Comparison of ENCODE assay signal across 8 cellular contexts in genomic region chr2:46471-47345, GRCh38. TPM values are rescaled to one million over a fixed set of nuclear protein-coding genes. Genes with fewer than 3 reads are reported as not detected.
DNase-seq lines count a peak whose midpoint lies in the region; ATAC-seq and TF ChIP-seq lines count a peak whose summit lies in the region.

Gene FAM110C, minus strand, starts transcription at chr2:46505. Its CDS starts 120 bp downstream, at chr2:46385.

- H3K9me3 Mint-ChIP-seq in CD4-positive, CD25-positive, alpha-beta regulatory T cell, result peaks cover 0 to 1% (median 0%) of the 10 kb centered on the region in 7 donors
- H3K9me3 Mint-ChIP-seq in activated naive CD4-positive, alpha-beta T cell treated with anti-CD3 and anti-CD28 coated beads, Interleukin-2, amount 50 U/mL, for 24 hours, result no peaks in the 10 kb centered on the region
- no peaks in the 10 kb centered on the region for H3K9me3 Mint-ChIP-seq in progenitor cell of endocrine pancreas (ENCODE audit: low read depth)

- ATAC-seq in CD4-positive, CD25-positive, alpha-beta regulatory T cell (ENCODE audit: low read depth in 2 of 2), result peak; percentile 63
- ATAC-seq in HG02970 (IDR thresholded peaks at IDR 0.05; ENCODE audit: low FRiP score, unreplicated experiment), result no peak
- ATAC-seq in HG03520 (IDR thresholded peaks at IDR 0.05; ENCODE audit: unreplicated experiment), result no peak

- TF ChIP-seq CTCF in right atrium auricular region (IDR thresholded peaks at IDR 0.05) (no peak), progenitor cell of endocrine pancreas (IDR thresholded peaks at IDR 0.05; ENCODE audit: unreplicated experiment) (no peak)

- no peaks in the 10 kb centered on the region for H3K27me3 ChIP-seq in CD4-positive, CD25-positive, alpha-beta regulatory T cell (ENCODE audit: control insufficient read depth, insufficient read depth, low read length)
- peaks cover 0 to 3% of the 10 kb centered on the region in 2 donors for H3K27me3 ChIP-seq in right atrium auricular region

- peaks cover 47% of the 10 kb centered on the region for H3K27me3 Mint-ChIP-seq in CD4-positive, CD25-positive, alpha-beta regulatory T cell
- peaks cover 31% of the 10 kb centered on the region for H3K27me3 Mint-ChIP-seq in activated naive CD4-positive, alpha-beta T cell treated with anti-CD3 and anti-CD28 coated beads, Interleukin-2, amount 50 U/mL, for 24 hours
- peaks cover 50% of the 10 kb centered on the region for H3K27me3 Mint-ChIP-seq in progenitor cell of endocrine pancreas

- H3K4me3 ChIP-seq in CD4-positive, CD25-positive, alpha-beta regulatory T cell (ENCODE audit: low read depth, low read length), result peak within 1 kb of the TSS; percentile 58
- H3K4me3 ChIP-seq in right atrium auricular region, result peak within 1 kb of the TSS; percentile 59 to 61

- DNase-seq in CD4-positive, CD25-positive, alpha-beta regulatory T cell, result peak; percentile 47 to 53 (median 53)
- peak; percentile 69 for DNase-seq in NCI-H510A treated with DMSO at 0.1 percent for 48 hours (lab: John Stamatoyannopoulos, UW)
- peak; percentile 65 for DNase-seq in right atrium auricular region (ENCODE audit: low spot score)
- peak; percentile 48 for DNase-seq in progenitor cell of endocrine pancreas (ENCODE audit: low spot score, unreplicated experiment)
- no peak for DNase-seq in NCI-H1694 treated with DMSO at 0.1 percent for 48 hours (lab: John Stamatoyannopoulos, UW)

- H3K9me3 ChIP-seq in CD4-positive, CD25-positive, alpha-beta regulatory T cell (ENCODE audit: control insufficient read depth in 2 of 2, low read length in 2 of 2), result no peaks in the 10 kb centered on the region
- H3K9me3 ChIP-seq in right atrium auricular region, result no peaks in the 10 kb centered on the region

- H3K36me3 Mint-ChIP-seq in CD4-positive, CD25-positive, alpha-beta regulatory T cell, result no peaks in the 10 kb centered on the region
- H3K36me3 Mint-ChIP-seq in activated naive CD4-positive, alpha-beta T cell treated with anti-CD3 and anti-CD28 coated beads, Interleukin-2, amount 50 U/mL, for 24 hours, result no peaks in the 10 kb centered on the region
- peaks cover 3% of the 10 kb centered on the region for H3K36me3 Mint-ChIP-seq in progenitor cell of endocrine pancreas (ENCODE audit: insufficient read depth)

- H3K27ac Mint-ChIP-seq in CD4-positive, CD25-positive, alpha-beta regulatory T cell, result peak within 1 kb of the TSS; percentile 21 to 63 (median 24)
- no peak within 1 kb of the TSS for H3K27ac Mint-ChIP-seq in activated naive CD4-positive, alpha-beta T cell treated with anti-CD3 and anti-CD28 coated beads, Interleukin-2, amount 50 U/mL, for 24 hours
- H3K27ac Mint-ChIP-seq in progenitor cell of endocrine pancreas, result peak within 1 kb of the TSS; percentile 95

- no peaks in the 10 kb centered on the region for H3K36me3 ChIP-seq in CD4-positive, CD25-positive, alpha-beta regulatory T cell (ENCODE audit: control insufficient read depth, insufficient read depth, low read length)
- H3K36me3 ChIP-seq in right atrium auricular region, result no peaks in the 10 kb centered on the region

- peak within 1 kb of the TSS; percentile 87 to 98 (median 92) for H3K4me3 Mint-ChIP-seq in CD4-positive, CD25-positive, alpha-beta regulatory T cell
- peak within 1 kb of the TSS; percentile 84 for H3K4me3 Mint-ChIP-seq in activated naive CD4-positive, alpha-beta T cell treated with anti-CD3 and anti-CD28 coated beads, Interleukin-2, amount 50 U/mL, for 24 hours
- peak within 1 kb of the TSS; percentile 85 for H3K4me3 Mint-ChIP-seq in progenitor cell of endocrine pancreas (ENCODE audit: low read depth)

- peak within 1 kb of the TSS; percentile 53 for H3K27ac ChIP-seq in CD4-positive, CD25-positive, alpha-beta regulatory T cell (ENCODE audit: insufficient read depth, low read length, poor library complexity, severe bottlenecking)
- peak within 1 kb of the TSS; percentile 79 to 88 for H3K27ac ChIP-seq in right atrium auricular region

- H3K4me1 ChIP-seq in CD4-positive, CD25-positive, alpha-beta regulatory T cell (ENCODE audit: control insufficient read depth, insufficient read depth, low read length, poor library complexity, severe bottlenecking), result peaks cover 33% of the 10 kb centered on the region
- peaks cover 0 to 22% of the 10 kb centered on the region in 2 donors for H3K4me1 ChIP-seq in right atrium auricular region

- peaks cover 4 to 34% (median 19%) of the 10 kb centered on the region in 4 donors for H3K4me1 Mint-ChIP-seq in CD4-positive, CD25-positive, alpha-beta regulatory T cell
- peaks cover 14% of the 10 kb centered on the region for H3K4me1 Mint-ChIP-seq in activated naive CD4-positive, alpha-beta T cell treated with anti-CD3 and anti-CD28 coated beads, Interleukin-2, amount 50 U/mL, for 24 hours
- H3K4me1 Mint-ChIP-seq in progenitor cell of endocrine pancreas (ENCODE audit: low read depth), result peaks cover 20% of the 10 kb centered on the region

RNA-seq across cellular contexts. Expression of gene FAM110C, which starts in this region (rescaled TPM):
- total RNA-seq in CD4-positive, CD25-positive, alpha-beta regulatory T cell, result 4.9 TPM
- polyA plus RNA-seq in CD4-positive, CD25-positive, alpha-beta regulatory T cell, result 1 to 10 TPM in 2 of 4 donors, under 1 TPM in 2; 0.79 to 1.9 (median 1.4) TPM
- total RNA-seq in right atrium auricular region (10 to 100 TPM in 1 of 2 donors, 1 to 10 TPM in 1; 8.3 to 12.4 TPM), progenitor cell of endocrine pancreas (4.2 and 5.1 TPM in 2 replicates)

Comparison
In these comparisons a context has a peak if more than half of its experiments do, and no peak if none do; other contexts are left out.
1. ATAC-seq: peak in CD4-positive, CD25-positive, alpha-beta regulatory T cell (2 of 2); none in HG02970 (single experiment) and HG03520 (single experiment).
2. Peak in every context shown above with its lines, with median percentiles within 50 percentile points of each other: H3K4me3 Mint-ChIP-seq.